Comparison of ENCODE assay signal across 8 cellular contexts in the genomic region with DNA sequence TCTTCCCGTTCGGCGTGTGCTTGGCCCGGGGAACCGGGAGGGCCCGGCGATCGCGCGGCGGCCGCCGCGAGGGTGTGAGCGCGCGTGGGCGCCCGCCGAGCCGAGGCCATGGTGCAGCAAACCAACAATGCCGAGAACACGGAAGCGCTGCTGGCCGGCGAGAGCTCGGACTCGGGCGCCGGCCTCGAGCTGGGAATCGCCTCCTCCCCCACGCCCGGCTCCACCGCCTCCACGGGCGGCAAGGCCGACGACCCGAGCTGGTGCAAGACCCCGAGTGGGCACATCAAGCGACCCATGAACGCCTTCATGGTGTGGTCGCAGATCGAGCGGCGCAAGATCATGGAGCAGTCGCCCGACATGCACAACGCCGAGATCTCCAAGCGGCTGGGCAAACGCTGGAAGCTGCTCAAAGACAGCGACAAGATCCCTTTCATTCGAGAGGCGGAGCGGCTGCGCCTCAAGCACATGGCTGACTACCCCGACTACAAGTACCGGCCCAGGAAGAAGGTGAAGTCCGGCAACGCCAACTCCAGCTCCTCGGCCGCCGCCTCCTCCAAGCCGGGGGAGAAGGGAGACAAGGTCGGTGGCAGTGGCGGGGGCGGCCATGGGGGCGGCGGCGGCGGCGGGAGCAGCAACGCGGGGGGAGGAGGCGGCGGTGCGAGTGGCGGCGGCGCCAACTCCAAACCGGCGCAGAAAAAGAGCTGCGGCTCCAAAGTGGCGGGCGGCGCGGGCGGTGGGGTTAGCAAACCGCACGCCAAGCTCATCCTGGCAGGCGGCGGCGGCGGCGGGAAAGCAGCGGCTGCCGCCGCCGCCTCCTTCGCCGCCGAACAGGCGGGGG. TPM values are rescaled to one million over a fixed set of nuclear protein-coding genes. Genes with fewer than 3 reads are reported as not detected.
DNase-seq lines count a peak whose midpoint lies in the region; ATAC-seq and TF ChIP-seq lines count a peak whose summit lies in the region.

No MANE protein-coding gene starts in this region.

- peak; percentile 43 for DNase-seq in ACHN
- DNase-seq in RPMI7951 (ENCODE audit: low read depth) = peak; percentile 69
- DNase-seq in right atrium auricular region (ENCODE audit: low spot score) = peak; percentile 72
- DNase-seq in posterior cingulate gyrus = peak in 9 of 10 donors; percentile 49 to 94 (median 66)

- peak overlapping the region; percentile 62 for H3K27ac ChIP-seq in angular gyrus (ENCODE audit: low read depth, low read length)
- peak overlapping the region; percentile 86 to 92 for H3K27ac ChIP-seq in right atrium auricular region

- ATAC-seq in HG03039 (IDR thresholded peaks at IDR 0.05; ENCODE audit: unreplicated experiment) (peak; percentile 20), HG02970 (IDR thresholded peaks at IDR 0.05; ENCODE audit: low FRiP score, unreplicated experiment) (no peak)

- no peaks in the 10 kb centered on the region for H3K36me3 ChIP-seq in right atrium auricular region

- in situ Hi-C loops in ACHN (cut with HindIII; ENCODE audit: low pct_ligation_motif_present, low pct_unique_long_range_greater_than_20kb, low sequenced_read_pairs) = no loop called here

- TF ChIP-seq POLR2A in GM15510 (IDR thresholded peaks at IDR 0.05; ENCODE audit: borderline replicate concordance, extremely low read depth, insufficient read length) = peak; percentile 13

- peaks cover 0 to 27% of the 10 kb centered on the region in 2 donors for H3K4me1 ChIP-seq in right atrium auricular region

- no peaks in the 10 kb centered on the region for H3K9me3 ChIP-seq in right atrium auricular region

- TF ChIP-seq CTCF in right atrium auricular region (IDR thresholded peaks at IDR 0.05) = no peak

- no peaks in the 10 kb centered on the region for H3K27me3 ChIP-seq in right atrium auricular region

- intact Hi-C loops in posterior cingulate gyrus (cut with DNase I) = loop anchor here (5.0 to 10.0 kb wide), 2 partner anchors 1143 to 1850 kb away; no protein-coding TSS in a partner anchor

- H3K4me3 ChIP-seq in right atrium auricular region = peak overlapping the region; percentile 66 to 83

RNA-seq across cellular contexts. Expression of a gene that starts 1.1 kb away (rescaled TPM):
- total RNA-seq in RPMI7951 (2014; rRNA removed; shearing (Covaris generic)) = 10.8 and 12.9 TPM in 2 replicates
- total RNA-seq in right atrium auricular region = 1 to 10 TPM; 3.1 to 5.1 TPM
